ENCODE assay signal across 8 cellular contexts in the genomic region with DNA sequence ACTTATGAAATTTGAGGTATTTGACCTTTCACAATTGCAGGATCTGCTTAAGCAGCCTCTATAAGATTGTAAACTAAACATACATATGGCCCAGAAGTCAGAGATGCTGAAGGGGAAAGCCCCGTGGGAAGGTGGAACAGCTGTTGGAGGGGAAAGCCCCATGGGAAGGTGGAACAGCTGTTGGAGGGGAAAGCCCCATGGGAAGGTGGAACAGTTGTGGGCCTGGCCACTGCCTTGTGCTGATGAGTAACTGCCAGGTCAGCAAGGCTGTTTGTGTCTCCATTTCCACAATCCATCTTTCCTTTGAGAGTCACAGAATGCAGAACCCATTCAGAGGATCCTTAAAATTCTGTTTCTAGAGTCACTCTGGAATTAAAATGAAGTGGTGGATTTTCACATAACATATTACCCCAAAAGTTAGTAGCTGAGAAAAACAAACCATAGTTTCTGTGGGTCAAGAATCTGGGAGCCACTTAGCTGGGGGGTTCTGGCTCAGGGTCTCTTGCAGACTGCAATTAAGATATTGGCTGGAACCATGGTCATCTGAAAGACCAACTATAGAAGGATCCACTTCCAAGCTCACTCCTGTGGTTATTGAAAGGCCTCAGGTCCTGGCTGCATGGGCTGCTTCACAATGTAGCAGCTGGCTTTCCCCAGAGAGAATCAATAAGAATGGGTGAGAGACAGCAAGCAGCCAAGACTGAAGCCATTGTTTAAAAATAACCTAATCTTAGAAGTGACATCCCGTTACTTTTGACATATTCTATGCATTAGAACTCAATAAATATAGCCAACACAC.
DNase-seq lines count a peak whose midpoint lies in the region; ATAC-seq and TF ChIP-seq lines count a peak whose summit lies in the region.

No MANE protein-coding gene starts in this region.

- H3K4me3 Mint-ChIP-seq in natural killer cell = no peak overlapping the region

- no peak overlapping the region for H3K27ac ChIP-seq in mammary epithelial cell (ENCODE audit: insufficient read depth, low read depth, low read length)

- no peak overlapping the region for H3K4me2 ChIP-seq in mammary epithelial cell (ENCODE audit: insufficient read depth, low read depth, low read length)

- DNase-seq in ELR (ENCODE audit: low read depth) = peak; percentile 49
- peak; percentile 78 for DNase-seq in mammary epithelial cell
- DNase-seq in middle frontal gyrus (ENCODE audit: extremely low spot score, low spot score) = no peak
- DNase-seq in GM13976 (ENCODE audit: low spot score) = no peak
- no peak for DNase-seq in activated T-cell treated with anti-CD3 and anti-CD28 coated beads for 4 hours
- no peak for DNase-seq in natural killer cell

- CTCF ChIA-PET in mammary epithelial cell (lab: Charles Lee; ENCODE audit: low non-redundant PET) = no interaction called here

- dilution Hi-C loops in mammary epithelial cell (cut with HindIII; ENCODE audit: low sequenced_read_pairs) = no loop called here

- no TSS peak for BruUV-seq in mammary epithelial cell (replicated peaks; lab: Mats Ljungman, UMichigan)

- no peaks in the 10 kb centered on the region for H3K4me1 Mint-ChIP-seq in natural killer cell

- peaks cover 5 to 7% of the 10 kb centered on the region in 2 donors for H3K27me3 Mint-ChIP-seq in natural killer cell (ENCODE audit: low read depth in 2 of 2)

- no peaks in the 10 kb centered on the region for H3K9me3 Mint-ChIP-seq in natural killer cell

- no peaks in the 10 kb centered on the region for H3K9me3 ChIP-seq in mammary epithelial cell (replicated peaks; ENCODE audit: insufficient read depth, low read length)

- no peaks in the 10 kb centered on the region for H3K27me3 ChIP-seq in mammary epithelial cell (ENCODE audit: insufficient read depth, low read length)

- H3K4me1 ChIP-seq in mammary epithelial cell (ENCODE audit: insufficient read depth, low read length) = peaks cover 9% of the 10 kb centered on the region

- no peaks in the 10 kb centered on the region for H4K20me1 ChIP-seq in mammary epithelial cell (ENCODE audit: insufficient read depth, low read length)

- no peak overlapping the region for H3K9ac ChIP-seq in mammary epithelial cell (ENCODE audit: insufficient read depth, low read length)

- no peaks in the 10 kb centered on the region for H3K79me2 ChIP-seq in mammary epithelial cell (ENCODE audit: insufficient read depth, low read length)

- H3K36me3 ChIP-seq in mammary epithelial cell (ENCODE audit: insufficient read depth, low read length) = no peaks in the 10 kb centered on the region

- ATAC-seq in GM19328 (IDR thresholded peaks at IDR 0.05; ENCODE audit: unreplicated experiment) (peak; percentile 91), HG03039 (IDR thresholded peaks at IDR 0.05; ENCODE audit: unreplicated experiment) (peak; percentile 98), natural killer cell (no peak)

- H3K36me3 Mint-ChIP-seq in natural killer cell = no peaks in the 10 kb centered on the region

- no peak for TF ChIP-seq CTCF in mammary epithelial cell (conservative IDR thresholded peaks at IDR 0.05 in 1 of 2, IDR thresholded peaks at IDR 0.05 in 1 of 2; ENCODE audit: extremely low read depth in 1 of 2, insufficient read depth in 1 of 2, low read depth in 1 of 2, low read length in 2 of 2)
- TF ChIP-seq CTCF in GM13976 (IDR thresholded peaks at IDR 0.05; ENCODE audit: borderline replicate concordance, control extremely low read depth, extremely low read depth, insufficient read depth, missing control alignments) = no peak
- TF ChIP-seq CTCF in natural killer cell (IDR thresholded peaks at IDR 0.05) = no peak

- in situ Hi-C loops in mammary epithelial cell (cut with MboI; ENCODE audit: low sequenced_read_pairs in 2 of 2) (no loop called here), GM13976 (cut with MboI; ENCODE audit: low sequenced_read_pairs, unreplicated experiment) (no loop called here)

- no peak overlapping the region for H3K27ac Mint-ChIP-seq in natural killer cell

- WGBS in mammary epithelial cell (ENCODE audit: low coverage, missing lambda C conversion rate) = 51% methylated on average over 2 of the region's 2 CpGs

- H2AFZ ChIP-seq in mammary epithelial cell (ENCODE audit: low read depth, low read length) = no peak overlapping the region

- intact Hi-C loops in mammary epithelial cell (cut with micrococcal nuclease) (no loop called here), natural killer cell (cut with micrococcal nuclease) (no loop called here)

- H3K4me3 ChIP-seq in mammary epithelial cell (replicated peaks in 1 of 3; ENCODE audit: insufficient read depth in 1 of 3, low read depth in 2 of 3, low read length in 3 of 3) = no peak overlapping the region

Comparison
In these comparisons a context has a peak if more than half of its experiments do, and no peak if none do; other contexts are left out.
1. DNase-seq: peak in ELR (single experiment) and mammary epithelial cell (single experiment); none in middle frontal gyrus (single experiment), GM13976 (single experiment), activated T-cell treated with anti-CD3 and anti-CD28 coated beads for 4 hours (single experiment) and natural killer cell (single experiment).
2. ATAC-seq: peak in GM19328 (single experiment) and HG03039 (single experiment); none in natural killer cell (0 of 3).